ENCODE assay signal across 21 cellular contexts in the genomic region with DNA sequence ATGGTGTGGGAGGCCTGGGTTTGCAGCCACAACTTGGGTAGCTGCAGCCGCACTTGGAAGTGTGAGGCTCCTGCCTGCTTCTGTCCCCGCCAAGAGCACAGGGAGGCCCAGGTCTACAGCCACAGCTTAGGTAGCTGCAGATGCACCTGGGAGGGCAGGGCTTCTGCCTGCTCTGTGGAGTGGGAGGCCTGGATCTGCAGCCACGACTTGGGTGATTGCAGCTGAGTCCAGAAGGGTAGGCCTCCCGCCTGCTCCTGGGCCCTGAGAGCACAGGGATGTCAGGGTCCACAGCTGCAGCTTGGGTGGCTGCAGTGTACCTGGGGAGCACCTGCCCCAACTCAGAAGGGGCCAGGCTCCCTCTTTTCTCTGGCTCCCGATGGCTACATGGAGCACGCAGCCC.
"Had no signal": no experiment of that assay in that cellular context is flagged by ENCODE, and none has a peak within 500 bp of the region (broad histone marks: within the 10 kb centered on the region; RNA-seq: fewer than 3 reads in every experiment).

No MANE protein-coding gene starts in this region.

- H3K27me3 Mint-ChIP-seq: IgD-negative memory B cell had no signal

- H3K4me3 Mint-ChIP-seq: IgD-negative memory B cell had no signal

- H3K9ac ChIP-seq: KMS-11, SK-N-SH had no signal

- DNase-seq: Kasumi-1, MM.1S, NCI-H1092 treated with DMSO at 0.1 percent for 48 hours, NCI-H1436, NCI-H187, NCI-H2029, NCI-H2081 treated with DMSO at 0.1 percent for 48 hours, NCI-H2171 treated with DMSO at 0.1 percent for 48 hours, NCI-H2227 treated with DMSO at 0.1 percent for 48 hours, NCI-H524, NCI-H526 treated with DMSO at 0.1 percent for 48 hours, NCI-H748 treated with DMSO at 0.1 percent for 48 hours, PC-3, SHP77, SK-N-SH had no signal

- H3K4me3 ChIP-seq: K562 had no signal

- H3K4me1 Mint-ChIP-seq: IgD-negative memory B cell had no signal

- H3K27ac Mint-ChIP-seq: IgD-negative memory B cell had no signal

- H3K27ac ChIP-seq: KMS-11, RWPE1 had no signal

- H3K4me2 ChIP-seq: KMS-11, SK-N-SH had no signal

- H3K9me3 ChIP-seq: SK-N-SH had no signal

- H3K36me3 Mint-ChIP-seq: IgD-negative memory B cell had no signal

- ATAC-seq: HepG2, K562, Panc1, PC-3 had no signal
